ENCODE assay signal across 19 cellular contexts in the genomic region with DNA sequence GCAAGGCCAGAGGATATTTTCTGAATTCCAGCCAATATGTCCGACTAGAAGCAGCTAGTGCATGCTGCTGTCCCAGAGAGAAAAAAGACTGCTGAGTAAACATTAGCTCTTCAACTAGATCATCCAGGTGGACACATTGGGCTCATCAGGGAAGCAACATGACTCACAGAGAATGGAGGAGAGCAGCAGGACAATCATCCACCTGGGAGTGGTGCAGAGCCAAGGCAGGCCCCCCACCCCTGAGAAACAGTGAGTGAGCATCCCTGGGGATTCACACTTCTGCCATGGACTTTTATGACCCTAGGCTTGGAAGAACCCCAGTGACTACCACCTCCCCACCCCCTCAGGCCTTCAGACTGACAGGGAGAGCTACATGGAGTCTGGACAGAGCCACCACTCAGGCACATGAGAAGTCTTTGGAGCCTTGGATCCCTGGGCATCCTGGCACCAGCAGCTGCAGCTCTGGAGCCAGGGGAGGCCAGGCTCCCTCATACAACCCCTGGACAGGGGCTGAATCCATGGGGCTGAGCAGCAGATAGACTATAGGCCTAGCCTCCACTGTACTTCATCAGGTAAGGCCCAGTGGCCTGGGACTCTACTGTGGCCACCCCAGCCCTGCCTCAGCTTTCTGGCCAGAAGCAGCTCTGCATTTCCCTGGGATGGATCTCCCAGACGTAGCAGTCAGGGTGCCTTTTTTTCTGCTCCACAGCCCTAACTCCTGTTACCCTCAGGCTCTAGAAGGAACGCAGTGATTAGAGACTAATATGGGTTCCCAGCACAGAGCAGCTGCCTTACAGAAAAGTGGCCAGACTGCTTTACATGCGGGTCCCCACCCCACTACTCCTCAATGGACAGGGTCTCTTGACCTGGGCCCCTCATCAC.
A peak's percentile ranks its signal among the peaks of the same experiment; 100 is the strongest.
DNase-seq lines count a peak whose midpoint lies in the region; ATAC-seq lines count a peak whose summit lies in the region.
"Had no signal": no experiment of that assay in that cellular context is flagged by ENCODE, and none has a peak within 500 bp of the region (broad histone marks: within the 10 kb centered on the region; RNA-seq: fewer than 3 reads in every experiment).

No MANE protein-coding gene starts in this region.

- H3K9me3 ChIP-seq in BLaER1: no peaks in the 10 kb centered on the region
- H3K9me3 ChIP-seq in BLaER1 treated with 17β-estradiol and CSF1 and Interleukin-3, amounts not matched to agents 10 nM and 100 nM (replicated peaks in 1 of 11): no peaks in the 10 kb centered on the region

- DNase-seq in NCI-H146 treated with DMSO at 0.1 percent for 48 hours (lab: John Stamatoyannopoulos, UW; ENCODE audit: unreplicated experiment) (peak; percentile 21), islet precursor cell (peak; percentile 59), hippocampal formation (lab: John Stamatoyannopoulos, UW) (no peak), DMS 273 (lab: John Stamatoyannopoulos, UW; ENCODE audit: unreplicated experiment) (no peak)
- DNase-seq: CD8-positive, alpha-beta memory T cell; KBM-7; MV-4-11; NCI-H1105; NCI-H1436 treated with DMSO at 0.1 percent for 48 hours; NCI-H2029 treated with DMSO at 0.1 percent for 48 hours; NCI-H446 treated with DMSO at 0.1 percent for 48 hours; NCI-H526; RPMI8226; T-helper 1 cell had no signal

- peak overlapping the region; percentile 46 for H3K4me2 ChIP-seq in BLaER1
- H3K4me2 ChIP-seq in BLaER1 treated with 17β-estradiol and CSF1 and Interleukin-3, amounts not matched to agents 10 nM and 100 nM: peak overlapping the region; percentile 3 to 89 (median 66); a peak in 19 of 22 replicates

- H3K27me3 ChIP-seq in BLaER1: no peaks in the 10 kb centered on the region
- H3K27me3 ChIP-seq in BLaER1 treated with 17β-estradiol and CSF1 and Interleukin-3, amounts not matched to agents 10 nM and 100 nM: no peaks in the 10 kb centered on the region

- H4K20me1 ChIP-seq in BLaER1: no peaks in the 10 kb centered on the region
- H4K20me1 ChIP-seq in BLaER1 treated with 17β-estradiol and CSF1 and Interleukin-3, amounts not matched to agents 10 nM and 100 nM: no peaks in the 10 kb centered on the region

- ATAC-seq in HG03135 (IDR thresholded peaks at IDR 0.05; ENCODE audit: unreplicated experiment): no peak
- ATAC-seq: GM12878, HCT116 had no signal

- no peak overlapping the region for H3K4me3 ChIP-seq in BLaER1
- no peak overlapping the region for H3K4me3 ChIP-seq in BLaER1 treated with 17β-estradiol and CSF1 and Interleukin-3, amounts not matched to agents 10 nM and 100 nM
- H3K4me3 ChIP-seq: GM12878 had no signal

- H3K27ac ChIP-seq in BLaER1: peak overlapping the region; percentile 69
- H3K27ac ChIP-seq in BLaER1 treated with 17β-estradiol and CSF1 and Interleukin-3, amounts not matched to agents 10 nM and 100 nM: peak overlapping the region in 9 of 11 experiments; percentile 17 to 83 (median 65); a peak in 17 of 22 replicates

- H3K9ac ChIP-seq in BLaER1: peak overlapping the region; percentile 43; the same call in 1 of the 2 replicates
- H3K9ac ChIP-seq in BLaER1 treated with 17β-estradiol and CSF1 and Interleukin-3, amounts not matched to agents 10 nM and 100 nM: peak overlapping the region in 5 of 11 experiments; percentile 32 to 59 (median 40); a peak in 7 of 22 replicates

- peaks cover 45% of the 10 kb centered on the region for H3K4me1 ChIP-seq in BLaER1
- H3K4me1 ChIP-seq in BLaER1 treated with 17β-estradiol and CSF1 and Interleukin-3, amounts not matched to agents 10 nM and 100 nM: peaks cover 42 to 54% (median 50%) of the 10 kb centered on the region in 10 experiments

- H3K36me3 ChIP-seq in BLaER1: no peaks in the 10 kb centered on the region
- H3K36me3 ChIP-seq in BLaER1 treated with 17β-estradiol and CSF1 and Interleukin-3, amounts not matched to agents 10 nM and 100 nM: no peaks in the 10 kb centered on the region

Comparison
In these comparisons a context has a peak if more than half of its experiments do, and no peak if none do; other contexts are left out.
1. DNase-seq: peak in NCI-H146 treated with DMSO at 0.1 percent for 48 hours (single experiment) and islet precursor cell (single experiment); none in hippocampal formation (0 of 2) and DMS 273 (single experiment).